In the genomic region with DNA sequence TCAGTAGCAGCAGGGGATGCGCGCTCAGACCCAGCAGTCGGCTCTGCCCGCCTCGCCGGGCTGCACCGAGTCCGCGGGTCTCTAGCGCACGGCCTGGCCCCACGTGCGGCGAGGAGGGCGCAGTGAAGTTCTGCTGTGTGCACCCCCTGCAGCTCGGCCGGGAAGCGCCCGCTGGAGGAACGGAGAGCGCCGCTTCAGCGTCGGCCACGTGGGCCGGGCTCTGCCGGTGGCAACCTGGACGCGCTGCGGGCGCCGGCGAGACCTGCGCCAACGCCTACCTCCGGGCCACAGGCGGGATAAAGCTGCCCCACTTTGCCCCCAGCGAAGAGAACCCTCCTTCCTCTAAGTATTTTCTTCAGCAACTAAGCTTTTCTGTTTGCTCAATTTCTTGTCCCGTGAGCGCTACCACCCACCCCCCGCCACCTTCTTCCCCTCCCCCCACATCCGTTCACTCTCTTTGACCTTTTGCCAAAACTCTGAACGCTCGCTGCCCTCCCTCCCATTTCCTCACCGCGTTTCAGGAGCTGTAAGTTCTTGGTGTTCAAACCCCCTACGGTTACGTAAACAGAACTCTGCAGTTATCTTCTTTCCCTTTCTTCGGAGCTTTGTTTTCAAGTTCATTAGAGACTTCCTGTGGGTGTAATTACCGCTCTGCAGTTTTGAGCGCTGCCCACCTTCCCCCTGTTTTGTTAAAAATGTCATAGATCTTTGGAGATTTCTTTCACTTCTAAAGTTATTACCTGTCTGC, we compare ENCODE assay signal across 8 cellular contexts. TPM values are rescaled to one million over a fixed set of nuclear protein-coding genes. Genes with fewer than 3 reads are reported as not detected.
DNase-seq lines count a peak whose midpoint lies in the region; ATAC-seq and TF ChIP-seq lines count a peak whose summit lies in the region.

No MANE protein-coding gene starts in this region.

- no peaks in the 10 kb centered on the region for H3K9me3 ChIP-seq in thymus (ENCODE audit: control insufficient read depth)

- H3K4me1 Mint-ChIP-seq in activated T-cell treated with anti-CD3 and anti-CD28 coated beads, Interleukin-2, amount 50 U/mL, for 4 hours (ENCODE audit: low read depth), result peaks cover 58% of the 10 kb centered on the region
- H3K4me1 Mint-ChIP-seq in osteocyte (ENCODE audit: unreplicated experiment), result peaks cover 9% of the 10 kb centered on the region

- ATAC-seq in activated T-cell treated with anti-CD3 and anti-CD28 coated beads, Interleukin-2, amount 50 U/mL, for 4 hours, result peak; percentile 73 to 74

- no peaks in the 10 kb centered on the region for H3K27me3 Mint-ChIP-seq in activated T-cell treated with anti-CD3 and anti-CD28 coated beads, Interleukin-2, amount 50 U/mL, for 4 hours (ENCODE audit: low read depth)
- H3K27me3 Mint-ChIP-seq in osteocyte (ENCODE audit: unreplicated experiment), result peaks cover 27% of the 10 kb centered on the region

- H3K4me3 ChIP-seq in foreskin fibroblast (ENCODE audit: low read depth in 1 of 2, low read length in 2 of 2) (peak overlapping the region; percentile 28 to 40), thymus (ENCODE audit: low read length) (peak overlapping the region; percentile 57)

- no peaks in the 10 kb centered on the region for H3K9me3 Mint-ChIP-seq in activated T-cell treated with anti-CD3 and anti-CD28 coated beads, Interleukin-2, amount 50 U/mL, for 4 hours
- H3K9me3 Mint-ChIP-seq in osteocyte (ENCODE audit: unreplicated experiment), result no peaks in the 10 kb centered on the region

- WGBS in thymus, result under 1% methylated on average over 51 of the region's 51 CpGs

- peaks cover 29% of the 10 kb centered on the region for H3K4me1 ChIP-seq in thymus (ENCODE audit: control insufficient read depth, insufficient read depth, low read length)

- peak overlapping the region; percentile 86 for H3K4me3 Mint-ChIP-seq in activated T-cell treated with anti-CD3 and anti-CD28 coated beads, Interleukin-2, amount 50 U/mL, for 4 hours
- H3K4me3 Mint-ChIP-seq in osteocyte (ENCODE audit: unreplicated experiment), result peak overlapping the region; percentile 71

- DNase-seq in DMS53 (lab: John Stamatoyannopoulos, UW) (peak; percentile 83), H4 (ENCODE audit: low spot score) (peak; percentile 72), NOMO-1 treated with dmso at 0.1 percent for 144 hours (lab: John Stamatoyannopoulos, UW; ENCODE audit: unreplicated experiment) (peak; percentile 82), foreskin fibroblast (peak in 1 of 2 donors; percentile 35), osteocyte (ENCODE audit: extremely low spot score, unreplicated experiment) (no peak), NCI-H187 (lab: John Stamatoyannopoulos, UW) (no peak)
- DNase-seq in activated T-cell treated with anti-CD3 and anti-CD28 coated beads, Interleukin-2, amount 50 U/mL, for 4 hours, result peak; percentile 61

- H3K36me3 Mint-ChIP-seq in activated T-cell treated with anti-CD3 and anti-CD28 coated beads, Interleukin-2, amount 50 U/mL, for 4 hours (ENCODE audit: insufficient read depth), result no peaks in the 10 kb centered on the region
- no peaks in the 10 kb centered on the region for H3K36me3 Mint-ChIP-seq in osteocyte (ENCODE audit: unreplicated experiment)

- H3K36me3 ChIP-seq in thymus (ENCODE audit: control insufficient read depth, insufficient read depth), result no peaks in the 10 kb centered on the region

- H3K27me3 ChIP-seq in thymus (ENCODE audit: control insufficient read depth, insufficient read depth), result no peaks in the 10 kb centered on the region

- TF ChIP-seq CTCF in foreskin fibroblast (IDR thresholded peaks at IDR 0.05; ENCODE audit: low read depth, low read length) (no peak), osteocyte (IDR thresholded peaks at IDR 0.05) (peak; percentile 8)

- H3K27ac Mint-ChIP-seq in osteocyte (ENCODE audit: unreplicated experiment), result no peak overlapping the region

- H3K27ac ChIP-seq in thymus (ENCODE audit: low read depth), result peak overlapping the region; percentile 99

RNA-seq across cellular contexts. Expression of gene EDAR, which starts 42.6 kb away (rescaled TPM):
- not detected in 2 replicates for total RNA-seq in H4 (2014; rRNA removed; shearing (Covaris generic))
- under 1 TPM in 2 of 3 donors, not detected in 1; 0.05 to 0.13 TPM for total RNA-seq in activated T-cell treated with anti-CD3 and anti-CD28 coated beads, Interleukin-2, amount 50 U/mL, for 4 hours
- not detected in 2 replicates for total RNA-seq in osteocyte
- 1.3 TPM for polyA plus RNA-seq in thymus

Comparison
In these comparisons a context has a peak if more than half of its experiments do, and no peak if none do; other contexts are left out.
1. DNase-seq: peak in DMS53 (single experiment), H4 (single experiment), NOMO-1 treated with dmso at 0.1 percent for 144 hours (single experiment) and activated T-cell treated with anti-CD3 and anti-CD28 coated beads, Interleukin-2, amount 50 U/mL, for 4 hours (single experiment); none in osteocyte (single experiment) and NCI-H187 (0 of 2).